In genomic region chr9:77375956-77376532, GRCh38 we compare ENCODE assay signal across 17 cellular contexts.
DNase-seq lines count a peak whose midpoint lies in the region; TF ChIP-seq lines count a peak whose summit lies in the region.
"Had no signal": no experiment of that assay in that cellular context is flagged by ENCODE, and none has a peak within 500 bp of the region (broad histone marks: within the 10 kb centered on the region; RNA-seq: fewer than 3 reads in every experiment).

No MANE protein-coding gene starts in this region.

- no peak overlapping the region for H3K27ac Mint-ChIP-seq in endodermal cell
- H3K27ac Mint-ChIP-seq in nephron progenitor cell: peak overlapping the region; percentile 1

- 0 out of 2 replicates have a peak, but pooled peaks cover 5% of the 10 kb centered on the region for H3F3A ChIP-seq in GM23248 (ENCODE audit: insufficient read depth)

- no peak overlapping the region for H3K4me2 ChIP-seq in GM23248 (ENCODE audit: unreplicated experiment)

- H3K27me3 ChIP-seq in GM23248 (replicated peaks; ENCODE audit: insufficient read depth) (no peaks in the 10 kb centered on the region), endodermal cell (ENCODE audit: control insufficient read depth, insufficient read depth, low read length, poor library complexity, severe bottlenecking) (no peaks in the 10 kb centered on the region)
- H3K27me3 ChIP-seq: body of pancreas, tibial artery had no signal

- H3K27me3 Mint-ChIP-seq in endodermal cell (ENCODE audit: insufficient read depth): no peaks in the 10 kb centered on the region
- H3K27me3 Mint-ChIP-seq in nephron progenitor cell (ENCODE audit: low read depth, poor library complexity): peaks cover 3% of the 10 kb centered on the region

- H3K36me3 ChIP-seq in GM23248 (ENCODE audit: low read depth) (no peaks in the 10 kb centered on the region), endodermal cell (ENCODE audit: control insufficient read depth, insufficient read depth, low read length) (peaks cover 4% of the 10 kb centered on the region)

- 95 to 97% methylated on average over 6 of the region's 6 CpGs for WGBS in GM23248 (ENCODE audit: low coverage in 1 of 2, low lambda C conversion rate in 2 of 2, missing lambda C conversion rate in 2 of 2), 2 experiments
- WGBS in endodermal cell (ENCODE audit: insufficient coverage in 1 of 2, insufficient read length in 1 of 2), 2 experiments: 77 to 81% methylated on average over 6 of the region's 6 CpGs

- H3K4me1 Mint-ChIP-seq in endodermal cell (peaks cover 2% of the 10 kb centered on the region), nephron progenitor cell (peaks cover 6% of the 10 kb centered on the region)

- H3K4me3 Mint-ChIP-seq in endodermal cell: no peak overlapping the region
- H3K4me3 Mint-ChIP-seq in nephron progenitor cell: no peak overlapping the region

- H3K9me2 ChIP-seq in GM23248 (ENCODE audit: insufficient read depth): no peaks in the 10 kb centered on the region

- in situ Hi-C loops in GM23248 (cut with MboI): no loop called here

- H3K36me3 Mint-ChIP-seq in endodermal cell (ENCODE audit: low read depth): peaks cover 18% of the 10 kb centered on the region
- H3K36me3 Mint-ChIP-seq in nephron progenitor cell (ENCODE audit: low read depth): peaks cover 46% of the 10 kb centered on the region

- H4K20me1 ChIP-seq in GM23248 (ENCODE audit: insufficient read depth): no peaks in the 10 kb centered on the region

- H3K4me1 ChIP-seq in GM23248 (ENCODE audit: insufficient read depth) (no peaks in the 10 kb centered on the region), endodermal cell (ENCODE audit: control insufficient read depth, insufficient read depth, low read length) (no peaks in the 10 kb centered on the region)
- H3K4me1 ChIP-seq: body of pancreas, tibial artery had no signal

- no peak overlapping the region for H3K27ac ChIP-seq in GM23248
- no peak overlapping the region for H3K27ac ChIP-seq in endodermal cell (ENCODE audit: low read depth, low read length)
- H3K27ac ChIP-seq: body of pancreas, tibial artery had no signal

- no peak overlapping the region for H3K4me3 ChIP-seq in GM23248
- no peak overlapping the region for H3K4me3 ChIP-seq in endodermal cell (ENCODE audit: low read length)
- H3K4me3 ChIP-seq: body of pancreas, tibial artery had no signal

- H2AFZ ChIP-seq in GM23248: no peak overlapping the region

- peaks cover 2% of the 10 kb centered on the region for H3K9me3 Mint-ChIP-seq in endodermal cell
- H3K9me3 Mint-ChIP-seq in nephron progenitor cell: peaks cover 8% of the 10 kb centered on the region

- no peaks in the 10 kb centered on the region for H3K9me3 ChIP-seq in GM23248 (ENCODE audit: low read depth)
- no peaks in the 10 kb centered on the region for H3K9me3 ChIP-seq in endodermal cell (ENCODE audit: control insufficient read depth, low read length)
- H3K9me3 ChIP-seq: body of pancreas, tibial artery had no signal

- H3K79me2 ChIP-seq in GM23248 (ENCODE audit: insufficient read depth): no peaks in the 10 kb centered on the region

- DNase-seq in GM23248: peak; percentile 12
- peak; percentile 94 for DNase-seq in NCI-H82 (lab: John Stamatoyannopoulos, UW)
- DNase-seq in endodermal cell: peak; percentile 53
- DNase-seq in nephron progenitor cell: no peak
- DNase-seq in SHP77 treated with DMSO at 0.1 percent for 48 hours (lab: John Stamatoyannopoulos, UW): no peak
- no peak for DNase-seq in NCI-H2081 treated with DMSO at 0.1 percent for 48 hours (lab: John Stamatoyannopoulos, UW)
- no peak for DNase-seq in KG1 (lab: John Stamatoyannopoulos, UW)
- DNase-seq in NCI-H446 (lab: John Stamatoyannopoulos, UW): no peak
- DNase-seq: activated naive CD4-positive, alpha-beta T cell treated with Interleukin-2 at 50 U/mL for 16 hours; body of pancreas; cortex of kidney; erythroblast; NCI-H146; NCI-H510A; stimulated activated CD4-positive, alpha-beta T cell treated with anti-CD3 and anti-CD28 coated beads, Interleukin-15, amount 100 ng/mL, for 24 hours; stimulated activated naive CD4-positive, alpha-beta T cell; tibial artery had no signal

- TF ChIP-seq CTCF in endodermal cell (conservative IDR thresholded peaks at IDR 0.05) (no peak), nephron progenitor cell (IDR thresholded peaks at IDR 0.05) (no peak)

- H3K9ac ChIP-seq in GM23248: no peak overlapping the region
- no peak overlapping the region for H3K9ac ChIP-seq in endodermal cell (ENCODE audit: extremely low read depth, low read length, poor library complexity, severe bottlenecking)

Comparison
In these comparisons a context has a peak if more than half of its experiments do, and no peak if none do; other contexts are left out.
1. DNase-seq: peak in GM23248 (single experiment), NCI-H82 (single experiment) and endodermal cell (single experiment); none in nephron progenitor cell (single experiment), SHP77 treated with DMSO at 0.1 percent for 48 hours (single experiment), NCI-H2081 treated with DMSO at 0.1 percent for 48 hours (single experiment), KG1 (single experiment) and NCI-H446 (0 of 2).